ENCODE assay signal across 12 cellular contexts in genomic region chr16:48434653-48435318, GRCh38. TPM values are rescaled to one million over a fixed set of nuclear protein-coding genes. Genes with fewer than 3 reads are reported as not detected.
A peak's percentile ranks its signal among the peaks of the same experiment; 100 is the strongest.
DNase-seq lines count a peak whose midpoint lies in the region; ATAC-seq and TF ChIP-seq lines count a peak whose summit lies in the region.
"Had no signal": no experiment of that assay in that cellular context is flagged by ENCODE, and none has a peak within 500 bp of the region (broad histone marks: within the 10 kb centered on the region; RNA-seq: fewer than 3 reads in every experiment).

No MANE protein-coding gene starts in this region.

- H3K4me2 ChIP-seq in OCI-LY7 (ENCODE audit: low read length): peak overlapping the region; percentile 55

- peaks cover 17% of the 10 kb centered on the region for H3K4me1 Mint-ChIP-seq in stimulated activated effector memory CD8-positive, alpha-beta T cell treated with anti-CD3 and anti-CD28 coated beads, Interleukin-12 subunit alpha, Interleukin-12 subunit beta, amount 100 ng/mL, for 72 hours
- H3K4me1 Mint-ChIP-seq: central memory CD8-positive, alpha-beta T cell had no signal

- BruUV-seq in OCI-LY7 (replicated peaks; lab: Mats Ljungman, UMichigan): no TSS peak

- peak; percentile 45 for DNase-seq in HCEC 1CT
- DNase-seq in OCI-LY7 (ENCODE audit: low spot score): peak; percentile 53
- DNase-seq in foreskin fibroblast: peak; percentile 58 to 69
- no peak for DNase-seq in stimulated activated effector memory CD8-positive, alpha-beta T cell treated with anti-CD3 and anti-CD28 coated beads, Interleukin-12 subunit alpha, Interleukin-12 subunit beta, amount 100 ng/mL, for 72 hours (ENCODE audit: low spot score in 2 of 2)
- no peak for DNase-seq in WERI-Rb-1
- no peak for DNase-seq in HUDEP-2 (lab: John Stamatoyannopoulos, UW; ENCODE audit: unreplicated experiment in 76 of 76)
- DNase-seq in D341Med (ENCODE audit: low spot score): no peak
- DNase-seq: NCI-H510A; stimulated activated CD4-positive, alpha-beta T cell treated with anti-CD3 and anti-CD28 coated beads, Interleukin-2, amount 100 ng/mL, for 24 hours had no signal

- no peak for ATAC-seq in stimulated activated effector memory CD8-positive, alpha-beta T cell treated with anti-CD3 and anti-CD28 coated beads, Interleukin-12 subunit alpha, Interleukin-12 subunit beta, amount 100 ng/mL, for 72 hours

- H2AFZ ChIP-seq in OCI-LY7 (ENCODE audit: low read length): peak overlapping the region; percentile 60

- H4K20me1 ChIP-seq in OCI-LY7 (ENCODE audit: insufficient read depth, low read length): no peaks in the 10 kb centered on the region

- no peaks in the 10 kb centered on the region for H3K9me2 ChIP-seq in OCI-LY7 (ENCODE audit: insufficient read depth, low read length)

- no peak overlapping the region for H3K4me3 Mint-ChIP-seq in stimulated activated effector memory CD8-positive, alpha-beta T cell treated with anti-CD3 and anti-CD28 coated beads, Interleukin-12 subunit alpha, Interleukin-12 subunit beta, amount 100 ng/mL, for 72 hours
- H3K4me3 Mint-ChIP-seq: central memory CD8-positive, alpha-beta T cell; nephron had no signal

- H3K27ac ChIP-seq in OCI-LY7 (ENCODE audit: low read depth, low read length, poor library complexity, severe bottlenecking) (peak overlapping the region; percentile 71), WERI-Rb-1 (no peak overlapping the region)
- H3K27ac ChIP-seq: suprapubic skin had no signal

- peak overlapping the region; percentile 43 for H3K27ac Mint-ChIP-seq in stimulated activated effector memory CD8-positive, alpha-beta T cell treated with anti-CD3 and anti-CD28 coated beads, Interleukin-12 subunit alpha, Interleukin-12 subunit beta, amount 100 ng/mL, for 72 hours
- H3K27ac Mint-ChIP-seq: nephron had no signal

- H3K36me3 Mint-ChIP-seq in stimulated activated effector memory CD8-positive, alpha-beta T cell treated with anti-CD3 and anti-CD28 coated beads, Interleukin-12 subunit alpha, Interleukin-12 subunit beta, amount 100 ng/mL, for 72 hours: no peaks in the 10 kb centered on the region

- no peak overlapping the region for H3K4me3 ChIP-seq in OCI-LY7 (ENCODE audit: low read depth, low read length, poor library complexity, severe bottlenecking)
- H3K4me3 ChIP-seq in foreskin fibroblast (ENCODE audit: low read depth in 1 of 2, low read length in 2 of 2): no peak overlapping the region
- H3K4me3 ChIP-seq in WERI-Rb-1 (ENCODE audit: low read depth, low read length): no peak overlapping the region
- H3K4me3 ChIP-seq: suprapubic skin had no signal

- H3K36me3 ChIP-seq in OCI-LY7 (ENCODE audit: insufficient read depth, low read length) (no peaks in the 10 kb centered on the region), WERI-Rb-1 (no peaks in the 10 kb centered on the region)
- H3K36me3 ChIP-seq: suprapubic skin had no signal

- H3K9me3 ChIP-seq in OCI-LY7 (ENCODE audit: low read length): no peaks in the 10 kb centered on the region
- no peaks in the 10 kb centered on the region for H3K9me3 ChIP-seq in WERI-Rb-1 (ENCODE audit: severe bottlenecking)
- H3K9me3 ChIP-seq: suprapubic skin had no signal

- H3K9me3 Mint-ChIP-seq in stimulated activated effector memory CD8-positive, alpha-beta T cell treated with anti-CD3 and anti-CD28 coated beads, Interleukin-12 subunit alpha, Interleukin-12 subunit beta, amount 100 ng/mL, for 72 hours: no peaks in the 10 kb centered on the region
- H3K9me3 Mint-ChIP-seq: central memory CD8-positive, alpha-beta T cell; nephron had no signal

- peaks cover 50% of the 10 kb centered on the region for H3K4me1 ChIP-seq in OCI-LY7 (ENCODE audit: insufficient read depth, low read length, poor library complexity, severe bottlenecking)
- H3K4me1 ChIP-seq: suprapubic skin had no signal

- TF ChIP-seq CTCF in OCI-LY7 (conservative IDR thresholded peaks at IDR 0.05; ENCODE audit: low read length) (no peak), foreskin fibroblast (IDR thresholded peaks at IDR 0.05; ENCODE audit: low read depth, low read length) (no peak), WERI-Rb-1 (IDR thresholded peaks at IDR 0.05; ENCODE audit: low read depth, low read length) (no peak)

- H3K27me3 ChIP-seq in WERI-Rb-1 (ENCODE audit: insufficient read depth, low read depth, severe bottlenecking): no peaks in the 10 kb centered on the region
- H3K27me3 ChIP-seq: suprapubic skin had no signal

- POLR2A ChIA-PET in OCI-LY7 (lab: Charles Lee): interaction anchor here (1.3 kb wide), 1 partner anchor 9 kb away, joined by 3 read pairs; no protein-coding TSS in a partner anchor

- intact Hi-C loops in OCI-LY7 (cut with micrococcal nuclease; ENCODE audit: unreplicated experiment): loop anchor here (2.0 to 5.0 kb wide), 2 partner anchors 47 to 82 kb away; partner anchors contain the start of gene SIAH1

- CTCF ChIA-PET in OCI-LY7 (lab: Charles Lee; ENCODE audit: unreplicated experiment): interaction anchor here (0.6 kb wide), 1 partner anchor 13 kb away, joined by 3 read pairs; no protein-coding TSS in a partner anchor

- no peaks in the 10 kb centered on the region for H3K79me2 ChIP-seq in OCI-LY7 (ENCODE audit: insufficient read depth, low read depth, low read length)

RNA-seq across cellular contexts. Expression of gene SIAH1, which starts 49.6 kb away (rescaled TPM):
- 15.7 and 22.8 TPM in 2 replicates for total RNA-seq in OCI-LY7 (2014; rRNA removed; shearing (Covaris generic))
- total RNA-seq in OCI-LY7 (2022): 18.9 and 23.1 TPM in 2 replicates

Comparison
In these comparisons a context has a peak if more than half of its experiments do, and no peak if none do; other contexts are left out.
1. DNase-seq: peak in HCEC 1CT (single experiment), OCI-LY7 (single experiment) and foreskin fibroblast (2 of 2); none in stimulated activated effector memory CD8-positive, alpha-beta T cell treated with anti-CD3 and anti-CD28 coated beads, Interleukin-12 subunit alpha, Interleukin-12 subunit beta, amount 100 ng/mL, for 72 hours (0 of 2), WERI-Rb-1 (single experiment), HUDEP-2 (0 of 76) and D341Med (single experiment).